In genomic region chr22:45878051-45878764, GRCh38 we compare ENCODE assay signal across 10 cellular contexts.
DNase-seq lines count a peak whose midpoint lies in the region; ATAC-seq and TF ChIP-seq lines count a peak whose summit lies in the region.
"Had no signal": no experiment of that assay in that cellular context is flagged by ENCODE, and none has a peak within 500 bp of the region (broad histone marks: within the 10 kb centered on the region; RNA-seq: fewer than 3 reads in every experiment).

No MANE protein-coding gene starts in this region.

- H3K4me3 ChIP-seq in right cardiac atrium (ENCODE audit: low read length) (no peak overlapping the region), testis (no peak overlapping the region)
- H3K4me3 ChIP-seq: SJCRH30, skin epidermis had no signal

- H3K36me3 ChIP-seq in testis (ENCODE audit: low read depth, missing control alignments), result no peaks in the 10 kb centered on the region
- H3K36me3 ChIP-seq: SJCRH30 had no signal

- H3K9me3 ChIP-seq in right cardiac atrium (ENCODE audit: control insufficient read depth, low read length) (no peaks in the 10 kb centered on the region), testis (no peaks in the 10 kb centered on the region)
- H3K9me3 ChIP-seq: SJCRH30 had no signal

- intact Hi-C loops in right cardiac atrium (cut with DNase I), result loop anchor here in 1 of 4 donors (10.0 kb wide), 1 partner anchor 77 kb away; no protein-coding TSS in a partner anchor
- intact Hi-C loops in testis (cut with DNase I; ENCODE audit: low total_unique reads), result no loop called here

- DNase-seq in activated CD4-positive, CD25-positive, alpha-beta regulatory T cell treated with anti-CD3 and anti-CD28 coated beads, Interleukin-2, amount 50 U/mL, for 72 hours, result peak; percentile 24
- DNase-seq in NCI-H69 (lab: John Stamatoyannopoulos, UW) (peak; percentile 98), right cardiac atrium (peak; percentile 23 to 70 (median 63)), testis (peak; percentile 9)
- DNase-seq in activated CD4-positive, alpha-beta T cell treated with anti-CD3 and anti-CD28 coated beads for 48 hours, result no peak
- DNase-seq: SJCRH30 had no signal

- 21% methylated on average over 25 of the region's 25 CpGs for WGBS in right cardiac atrium
- 74 to 75% methylated on average over 16 to 25 of the region's 25 CpGs for WGBS in testis, 2 donors

- no peak for TF ChIP-seq POLR2A in testis (IDR thresholded peaks at IDR 0.05)

- H3K27me3 ChIP-seq in right cardiac atrium (ENCODE audit: control insufficient read depth, insufficient read depth) (no peaks in the 10 kb centered on the region), testis (no peaks in the 10 kb centered on the region)

- no peak for ATAC-seq in activated CD4-positive, CD25-positive, alpha-beta regulatory T cell treated with anti-CD3 and anti-CD28 coated beads, Interleukin-2, amount 50 U/mL, for 24 hours
- peak; percentile 11 to 15 for ATAC-seq in right cardiac atrium
- no peak for ATAC-seq in GM18520 (IDR thresholded peaks at IDR 0.05; ENCODE audit: unreplicated experiment)
- no peak for ATAC-seq in GM18868 (IDR thresholded peaks at IDR 0.05; ENCODE audit: unreplicated experiment)

- H3K4me1 ChIP-seq in right cardiac atrium (ENCODE audit: control insufficient read depth, insufficient read depth, low read length), result no peaks in the 10 kb centered on the region
- H3K4me1 ChIP-seq in testis, result peaks cover 8% of the 10 kb centered on the region
- H3K4me1 ChIP-seq: SJCRH30 had no signal

- TF ChIP-seq CTCF in testis (IDR thresholded peaks at IDR 0.05), result no peak

- H3K27ac ChIP-seq in right cardiac atrium (ENCODE audit: low read length), result no peak overlapping the region
- no peak overlapping the region for H3K27ac ChIP-seq in testis
- H3K27ac ChIP-seq: SJCRH30, skin epidermis had no signal

Comparison
In these comparisons a context has a peak if more than half of its experiments do, and no peak if none do; other contexts are left out.
1. ATAC-seq: peak in right cardiac atrium (2 of 2); none in activated CD4-positive, CD25-positive, alpha-beta regulatory T cell treated with anti-CD3 and anti-CD28 coated beads, Interleukin-2, amount 50 U/mL, for 24 hours (0 of 2), GM18520 (single experiment) and GM18868 (single experiment).